Comparison of ENCODE assay signal across 19 cellular contexts in genomic region chr1:204574856-204575145, GRCh38. TPM values are rescaled to one million over a fixed set of nuclear protein-coding genes. Genes with fewer than 3 reads are reported as not detected.
A peak's percentile ranks its signal among the peaks of the same experiment; 100 is the strongest.
DNase-seq lines count a peak whose midpoint lies in the region; ATAC-seq, FAIRE-seq and TF ChIP-seq lines count a peak whose summit lies in the region.
"Had no signal": no experiment of that assay in that cellular context is flagged by ENCODE, and none has a peak within 500 bp of the region (broad histone marks: within the 10 kb centered on the region; RNA-seq: fewer than 3 reads in every experiment).

No MANE protein-coding gene starts in this region.

- no peak for TF ChIP-seq EP300 in ovary (IDR thresholded peaks at IDR 0.05)

- H3K9me3 ChIP-seq in HUES48 (ENCODE audit: control insufficient read depth, insufficient read depth, low read length) (no peaks in the 10 kb centered on the region), ovary (no peaks in the 10 kb centered on the region), pancreas (no peaks in the 10 kb centered on the region), Karpas-422 (ENCODE audit: low read length) (no peaks in the 10 kb centered on the region)
- H3K9me3 ChIP-seq: neutrophil had no signal

- FAIRE-seq in pancreas (lab: Jason Lieb, UNC): no peak
- FAIRE-seq: bronchial epithelial cell had no signal

- intact Hi-C loops in ovary (cut with DNase I) (no loop called here), pancreas (cut with DNase I) (no loop called here)

- H4K20me1 ChIP-seq in Karpas-422 (ENCODE audit: insufficient read depth, low read depth, low read length): no peaks in the 10 kb centered on the region

- H3K27ac ChIP-seq in HUES48 (ENCODE audit: low read depth, low read length) (peak overlapping the region; percentile 16), ovary (no peak overlapping the region), pancreas (no peak overlapping the region), Karpas-422 (ENCODE audit: low read length) (no peak overlapping the region)
- H3K27ac ChIP-seq: C4-2B, neutrophil had no signal

- ATAC-seq in pancreas: no peak
- no peak for ATAC-seq in GM18867 (IDR thresholded peaks at IDR 0.05; ENCODE audit: unreplicated experiment)
- ATAC-seq: HCT116 had no signal

- H2AFZ ChIP-seq in Karpas-422 (ENCODE audit: low read length): no peak overlapping the region

- no peaks in the 10 kb centered on the region for H3K79me2 ChIP-seq in Karpas-422 (ENCODE audit: low read length)

- DNase-seq in COLO668 (lab: John Stamatoyannopoulos, UW; ENCODE audit: unreplicated experiment): peak; percentile 42
- peak; percentile 4 for DNase-seq in fibroblast of mammary gland (ENCODE audit: low read depth)
- peak in 3 of 5 donors; percentile 36 to 69 (median 63) for DNase-seq in ovary
- no peak for DNase-seq in pancreas
- no peak for DNase-seq in Karpas-422
- DNase-seq: activated B cell treated with CpG ODN at 0.5 μM for 24 hours; activated naive CD8-positive, alpha-beta T cell treated with anti-CD3 and anti-CD28 coated beads for 36 hours; foreskin melanocyte; Kasumi-1; mesenchymal stem cell; NCI-H1436; NCI-H446 treated with DMSO at 0.1 percent for 48 hours; stimulated activated CD4-positive, alpha-beta T cell treated with anti-CD3 and anti-CD28 coated beads, Interleukin-4, amount 100 ng/mL, for 4 hours had no signal

- no peaks in the 10 kb centered on the region for H3K9me2 ChIP-seq in Karpas-422 (replicated peaks; ENCODE audit: insufficient read depth, low read length)

- H3K4me1 ChIP-seq in HUES48 (ENCODE audit: control insufficient read depth, insufficient read depth, low read length): peaks cover 76% of the 10 kb centered on the region
- H3K4me1 ChIP-seq in ovary (ENCODE audit: insufficient read depth): no peaks in the 10 kb centered on the region
- no peaks in the 10 kb centered on the region for H3K4me1 ChIP-seq in pancreas
- peaks cover 16% of the 10 kb centered on the region for H3K4me1 ChIP-seq in Karpas-422 (ENCODE audit: low read length)

- TF ChIP-seq CTCF in fibroblast of mammary gland (conservative IDR thresholded peaks at IDR 0.05; ENCODE audit: control insufficient read depth, insufficient read depth, low read depth, low read length): no peak
- TF ChIP-seq CTCF in ovary (IDR thresholded peaks at IDR 0.05): no peak
- no peak for TF ChIP-seq CTCF in pancreas (IDR thresholded peaks at IDR 0.05)

- no peak overlapping the region for H3K4me2 ChIP-seq in Karpas-422 (ENCODE audit: low read depth, low read length, poor library complexity, severe bottlenecking)

- whole genome bisulfite sequencing in ovary, 3 donors: 9 to 32% (median 20%) methylated on average over 3 of the region's 3 CpGs
- WGBS in pancreas, 2 donors: 62 to 74% methylated on average over 3 of the region's 3 CpGs

- no peak overlapping the region for H3K9ac ChIP-seq in HUES48 (ENCODE audit: low read depth, low read length)
- no peak overlapping the region for H3K9ac ChIP-seq in Karpas-422 (ENCODE audit: low read length)

- H3K4me3 ChIP-seq in HUES48 (ENCODE audit: low read depth, low read length) (no peak overlapping the region), fibroblast of mammary gland (ENCODE audit: control insufficient read depth, low read depth, low read length) (no peak overlapping the region), ovary (no peak overlapping the region), pancreas (no peak overlapping the region), Karpas-422 (ENCODE audit: low read length) (no peak overlapping the region)

- H3K36me3 ChIP-seq in HUES48 (ENCODE audit: control insufficient read depth, insufficient read depth, low read length): no peaks in the 10 kb centered on the region
- H3K36me3 ChIP-seq in ovary: no peaks in the 10 kb centered on the region
- H3K36me3 ChIP-seq in pancreas: no peaks in the 10 kb centered on the region
- H3K36me3 ChIP-seq in Karpas-422 (ENCODE audit: insufficient read depth, low read length): 0 out of 2 replicates have a peak, but pooled peaks cover 3% of the 10 kb centered on the region

- no peak for TF ChIP-seq POLR2A in ovary (IDR thresholded peaks at IDR 0.05)

- H3K27me3 ChIP-seq in HUES48 (ENCODE audit: control insufficient read depth, insufficient read depth, low read length) (peaks cover 21% of the 10 kb centered on the region), ovary (no peaks in the 10 kb centered on the region), pancreas (no peaks in the 10 kb centered on the region), Karpas-422 (ENCODE audit: low read length) (no peaks in the 10 kb centered on the region)
- H3K27me3 ChIP-seq: neutrophil had no signal

RNA-seq across cellular contexts. Expression of gene MDM4, which starts 58.6 kb away (rescaled TPM):
- 100 to 1,000 TPM in 1 of 7 donors, 10 to 100 TPM in 6; 60.3 to 113 (median 80.0) TPM for total RNA-seq in ovary
- polyA plus RNA-seq in ovary: 10 to 100 TPM; 10.2 to 30.7 TPM
- 10 to 100 TPM; 31.1 to 53.0 (median 37.6) TPM for total RNA-seq in pancreas
- polyA plus RNA-seq in pancreas: 10 to 100 TPM; 13.5 to 16.4 TPM
- total RNA-seq in Karpas-422 (2014; rRNA removed; shearing (Covaris generic); ENCODE audit: low replicate concordance): 73.7 and 96.9 TPM in 2 replicates

Comparison
In these comparisons a context has a peak if more than half of its experiments do, and no peak if none do; other contexts are left out.
1. DNase-seq: peak in COLO668 (single experiment), fibroblast of mammary gland (single experiment) and ovary (3 of 5); none in pancreas (0 of 6) and Karpas-422 (single experiment).